In the genomic region with DNA sequence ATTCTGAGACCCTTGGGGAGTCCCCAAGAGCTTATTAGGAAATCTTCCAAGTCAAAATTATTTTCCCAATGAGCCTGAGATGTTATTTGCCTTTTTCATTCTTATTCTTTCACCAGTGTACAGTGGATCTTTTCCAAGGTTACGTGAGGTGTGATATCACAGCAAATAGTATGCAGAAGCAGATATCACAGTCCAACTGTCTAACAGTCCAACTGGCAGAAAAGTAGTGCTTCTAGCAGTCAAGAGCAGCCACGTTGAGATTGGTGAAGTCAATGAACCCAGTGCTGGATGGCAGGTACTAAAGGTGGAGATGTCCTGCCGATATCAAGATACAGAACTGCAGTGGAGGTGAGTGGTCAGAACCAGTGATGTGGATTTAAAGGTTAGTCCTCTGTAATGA, we compare ENCODE assay signal across 19 cellular contexts.
DNase-seq lines count a peak whose midpoint lies in the region; ATAC-seq, FAIRE-seq and TF ChIP-seq lines count a peak whose summit lies in the region.
"Had no signal": no experiment of that assay in that cellular context is flagged by ENCODE, and none has a peak within 500 bp of the region (broad histone marks: within the 10 kb centered on the region; RNA-seq: fewer than 3 reads in every experiment).

No MANE protein-coding gene starts in this region.

- H4K20me1 ChIP-seq in HepG2 (ENCODE audit: insufficient read depth, low read length) (no peaks in the 10 kb centered on the region), astrocyte (ENCODE audit: insufficient read depth, low read length) (no peaks in the 10 kb centered on the region)

- peaks cover 6% of the 10 kb centered on the region for H3K4me1 Mint-ChIP-seq in astrocyte (ENCODE audit: low read depth, unreplicated experiment)

- H3K9ac ChIP-seq in liver (ENCODE audit: low read depth in 1 of 2, low read length in 2 of 2) (no peak overlapping the region), HepG2 (ENCODE audit: insufficient read depth, low read depth, low read length) (no peak overlapping the region), astrocyte (ENCODE audit: low read length) (no peak overlapping the region)
- H3K9ac ChIP-seq: GM23248 had no signal

- H3K27ac Mint-ChIP-seq in astrocyte (ENCODE audit: unreplicated experiment), result no peak overlapping the region
- H3K27ac Mint-ChIP-seq: CD4-positive, alpha-beta memory T cell had no signal

- H3K36me3 Mint-ChIP-seq in astrocyte (ENCODE audit: low read depth, unreplicated experiment), result no peaks in the 10 kb centered on the region
- H3K36me3 Mint-ChIP-seq: CD4-positive, alpha-beta memory T cell had no signal

- no peak for TF ChIP-seq CTCF in liver (IDR thresholded peaks at IDR 0.05; ENCODE audit: low read depth, low read length, missing input control)
- TF ChIP-seq CTCF in HepG2 (CRISPR knock-in tag; IDR thresholded peaks at IDR 0.05), result no peak
- no peak for TF ChIP-seq CTCF in astrocyte (IDR thresholded peaks at IDR 0.05; ENCODE audit: insufficient read depth, low read depth, low read length)
- TF ChIP-seq CTCF in pancreas (IDR thresholded peaks at IDR 0.05), result no peak

- TF ChIP-seq EP300 in HepG2 (IDR thresholded peaks at IDR 0.05; ENCODE audit: low read depth in 2 of 2, low read length in 2 of 2) (no peak), HepG2 (CRISPR knock-in tag; IDR thresholded peaks at IDR 0.05; ENCODE audit: borderline replicate concordance) (no peak)

- no peak for ATAC-seq in HepG2
- peak; percentile 50 to 84 (median 74) for ATAC-seq in pancreas
- no peak for ATAC-seq in HG03159 (IDR thresholded peaks at IDR 0.05; ENCODE audit: unreplicated experiment)

- H3K36me3 ChIP-seq in liver (ENCODE audit: control insufficient read depth in 4 of 4, insufficient read depth in 3 of 4, low read depth in 1 of 4, low read length in 3 of 4) (no peaks in the 10 kb centered on the region), HepG2 (replicated peaks in 1 of 2; ENCODE audit: control insufficient read depth in 1 of 2, insufficient read depth in 2 of 2, low read length in 2 of 2) (no peaks in the 10 kb centered on the region), astrocyte (ENCODE audit: insufficient read depth, low read length) (no peaks in the 10 kb centered on the region), pancreas (no peaks in the 10 kb centered on the region)

- H3K4me2 ChIP-seq in HepG2 (ENCODE audit: low read depth, low read length) (no peak overlapping the region), astrocyte (ENCODE audit: low read length) (no peak overlapping the region)

- no TSS peak for BruUV-seq in HepG2 (replicated peaks; lab: Mats Ljungman, UMichigan)

- POLR2A ChIA-PET in HepG2 (lab: Yijun Ruan, JAX), result no interaction called here

- no peak overlapping the region for H3K27ac ChIP-seq in liver (ENCODE audit: low read depth in 1 of 2, low read length in 2 of 2)
- H3K27ac ChIP-seq in HepG2 (ENCODE audit: extremely low read length, insufficient read depth, low read length), result no peak overlapping the region
- no peak overlapping the region for H3K27ac ChIP-seq in astrocyte (ENCODE audit: low read depth, low read length)
- no peak overlapping the region for H3K27ac ChIP-seq in pancreas
- H3K27ac ChIP-seq: GM23248 had no signal

- intact Hi-C loops in HepG2 (cut with micrococcal nuclease; ENCODE audit: unreplicated experiment) (no loop called here), pancreas (cut with DNase I) (no loop called here)

- H2AFZ ChIP-seq in HepG2 (ENCODE audit: low read length) (no peak overlapping the region), astrocyte (ENCODE audit: low read depth, low read length) (no peak overlapping the region)
- H2AFZ ChIP-seq: GM23248 had no signal

- H3K27me3 ChIP-seq in liver (ENCODE audit: control insufficient read depth in 4 of 4, insufficient read depth in 4 of 4, low read length in 3 of 4), result no peaks in the 10 kb centered on the region
- H3K27me3 ChIP-seq in HepG2 (ENCODE audit: control insufficient read depth in 1 of 2, insufficient read depth in 2 of 2, low read length in 2 of 2), result no peaks in the 10 kb centered on the region; a peak in 2 of 5 replicates
- peaks cover 2% of the 10 kb centered on the region for H3K27me3 ChIP-seq in astrocyte (ENCODE audit: insufficient read depth, low read length)
- H3K27me3 ChIP-seq in pancreas, result no peaks in the 10 kb centered on the region

- CTCF ChIA-PET in HepG2 (lab: Yijun Ruan, JAX; ENCODE audit: low intra/inter-chr PET ratio, low total read pairs), result no interaction called here

- H3K4me3 Mint-ChIP-seq in astrocyte (ENCODE audit: unreplicated experiment), result no peak overlapping the region
- H3K4me3 Mint-ChIP-seq: CD4-positive, alpha-beta memory T cell had no signal

- H3K79me2 ChIP-seq in HepG2 (ENCODE audit: insufficient read depth, low read length) (no peaks in the 10 kb centered on the region), astrocyte (ENCODE audit: insufficient read depth, low read length) (no peaks in the 10 kb centered on the region)

- in situ Hi-C loops in HepG2 (cut with HindIII; ENCODE audit: extremely low pct_ligation_motif_present, low pct_unique_long_range_greater_than_20kb), result no loop called here

- FAIRE-seq in HepG2 (lab: Jason Lieb, UNC), result no peak
- FAIRE-seq in astrocyte (lab: Jason Lieb, UNC), result peak; percentile 9
- FAIRE-seq in pancreas (lab: Jason Lieb, UNC), result no peak
- FAIRE-seq: G401.6, GM12892, GM19239, H1 had no signal

- H3K9me3 Mint-ChIP-seq in astrocyte (ENCODE audit: unreplicated experiment), result no peaks in the 10 kb centered on the region
- H3K9me3 Mint-ChIP-seq: CD4-positive, alpha-beta memory T cell had no signal

- peaks cover 2% of the 10 kb centered on the region for H3K27me3 Mint-ChIP-seq in astrocyte (ENCODE audit: low read depth, unreplicated experiment)

- H3K9me3 ChIP-seq in liver (ENCODE audit: control insufficient read depth in 4 of 4, low read length in 3 of 4) (no peaks in the 10 kb centered on the region), HepG2 (ENCODE audit: low read length) (no peaks in the 10 kb centered on the region), astrocyte (ENCODE audit: insufficient read depth, low read depth, low read length) (no peaks in the 10 kb centered on the region), pancreas (no peaks in the 10 kb centered on the region)

- H3K4me3 ChIP-seq in liver (ENCODE audit: low read depth in 1 of 3, low read length in 3 of 3) (no peak overlapping the region), HepG2 (replicated peaks in 1 of 3; ENCODE audit: insufficient read depth in 1 of 3, low read depth in 2 of 3, low read length in 3 of 3) (no peak overlapping the region), astrocyte (ENCODE audit: insufficient read depth, low read depth, low read length) (no peak overlapping the region), pancreas (no peak overlapping the region)
- H3K4me3 ChIP-seq: GM23248 had no signal

- H3K4me1 ChIP-seq in liver (ENCODE audit: control insufficient read depth in 4 of 4, insufficient read depth in 4 of 4, low read length in 3 of 4) (peaks cover 0 to 5% (median 3%) of the 10 kb centered on the region in 4 donors), HepG2 (ENCODE audit: insufficient read depth, low read length) (peaks cover 37% of the 10 kb centered on the region), astrocyte (ENCODE audit: insufficient read depth, low read length) (no peaks in the 10 kb centered on the region), pancreas (no peaks in the 10 kb centered on the region)

- DNase-seq in HepG2 (ENCODE audit: low spot score) (no peak), astrocyte (ENCODE audit: low read depth) (no peak), pancreas (no peak), kidney tubule cell (ENCODE audit: low spot score) (no peak)
- DNase-seq: C1 segment of cervical spinal cord; Calu3; CD4-positive, alpha-beta memory T cell; COR-L47; DMS53; DMS79 treated with DMSO at 0.1 percent for 48 hours; GM23248; H7; HCEC 1CT had no signal

- TF ChIP-seq POLR2A in HepG2 (IDR thresholded peaks at IDR 0.05; ENCODE audit: insufficient read depth in 1 of 2, low read depth in 2 of 2, low read length in 2 of 2), result no peak

- 27% methylated on average over 3 of the region's 3 CpGs for WGBS in liver
- 57% methylated on average over 3 of the region's 3 CpGs for WGBS in HepG2 (ENCODE audit: low lambda C conversion rate)
- 28 to 42% methylated on average over 3 of the region's 3 CpGs for WGBS in pancreas, 2 donors

- TF ChIP-seq RAD21 in liver (IDR thresholded peaks at IDR 0.05), result no peak
- TF ChIP-seq RAD21 in HepG2 (CRISPR knock-in tag; IDR thresholded peaks at IDR 0.05), result no peak

TF ChIP-seq in liver, 16 proteins besides CTCF, POLR2A, EP300 and RAD21 (continues in another document):
- peak; percentile 58 to 73 for TF ChIP-seq HNF4A (conservative IDR thresholded peaks at IDR 0.05)
- no peak for TF ChIP-seq GABPA (IDR thresholded peaks at IDR 0.05 in 1 of 2, conservative IDR thresholded peaks at IDR 0.05 in 1 of 2)
- TF ChIP-seq, protein P1, sequence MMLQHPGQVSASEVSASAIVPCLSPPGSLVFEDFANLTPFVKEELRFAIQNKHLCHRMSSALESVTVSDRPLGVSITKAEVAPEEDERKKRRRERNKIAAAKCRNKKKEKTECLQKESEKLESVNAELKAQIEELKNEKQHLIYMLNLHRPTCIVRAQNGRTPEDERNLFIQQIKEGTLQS (IDR thresholded peaks at IDR 0.05), result no peak
- TF ChIP-seq RXRA (IDR thresholded peaks at IDR 0.05), result peak; percentile 13 to 39
- TF ChIP-seq TAF1 (conservative IDR thresholded peaks at IDR 0.05), result no peak
- TF ChIP-seq EGR1 (IDR thresholded peaks at IDR 0.05; ENCODE audit: low read depth in 2 of 2), result no peak
- TF ChIP-seq, protein P2, sequence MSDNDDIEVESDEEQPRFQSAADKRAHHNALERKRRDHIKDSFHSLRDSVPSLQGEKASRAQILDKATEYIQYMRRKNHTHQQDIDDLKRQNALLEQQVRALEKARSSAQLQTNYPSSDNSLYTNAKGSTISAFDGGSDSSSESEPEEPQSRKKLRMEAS (IDR thresholded peaks at IDR 0.05), result no peak

TF ChIP-seq in HepG2, 621 proteins besides CTCF, POLR2A, EP300 and RAD21 (continues in another document):
- TF ChIP-seq, protein P3, sequence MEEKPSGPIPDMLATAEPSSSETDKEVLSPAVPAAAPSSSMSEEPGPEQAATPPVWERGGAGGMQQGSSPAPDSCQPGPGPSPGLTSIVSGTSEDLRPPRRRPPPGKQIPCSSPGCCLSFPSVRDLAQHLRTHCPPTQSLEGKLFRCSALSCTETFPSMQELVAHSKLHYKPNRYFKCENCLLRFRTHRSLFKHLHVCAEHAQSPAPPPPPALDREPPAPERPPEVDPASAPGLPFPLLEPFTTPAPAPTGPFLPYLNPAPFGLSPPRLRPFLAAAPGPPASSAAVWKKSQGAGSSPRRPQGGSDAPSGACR (CRISPR knock-in tag; IDR thresholded peaks at IDR 0.05), result no peak

Comparison
In these comparisons a context has a peak if more than half of its experiments do, and no peak if none do; other contexts are left out.
1. ATAC-seq: peak in pancreas (4 of 4); none in HepG2 (single experiment) and HG03159 (single experiment).